In genomic region chr11:74453373-74453975, GRCh38 we compare ENCODE assay signal across 1 cellular context.
TF ChIP-seq lines count a peak whose summit lies in the region.

No MANE protein-coding gene starts in this region.

TF ChIP-seq in GM23338, 12 proteins besides CTCF, POLR2A, EP300 and RAD21 (continued from another document):
- TF ChIP-seq ZNF462 (CRISPR knock-in tag; IDR thresholded peaks at IDR 0.05) = no peak
- TF ChIP-seq STAT1 (IDR thresholded peaks at IDR 0.05; ENCODE audit: unreplicated experiment) = no peak
